Comparison of ENCODE assay signal across 1 cellular context in the genomic region with DNA sequence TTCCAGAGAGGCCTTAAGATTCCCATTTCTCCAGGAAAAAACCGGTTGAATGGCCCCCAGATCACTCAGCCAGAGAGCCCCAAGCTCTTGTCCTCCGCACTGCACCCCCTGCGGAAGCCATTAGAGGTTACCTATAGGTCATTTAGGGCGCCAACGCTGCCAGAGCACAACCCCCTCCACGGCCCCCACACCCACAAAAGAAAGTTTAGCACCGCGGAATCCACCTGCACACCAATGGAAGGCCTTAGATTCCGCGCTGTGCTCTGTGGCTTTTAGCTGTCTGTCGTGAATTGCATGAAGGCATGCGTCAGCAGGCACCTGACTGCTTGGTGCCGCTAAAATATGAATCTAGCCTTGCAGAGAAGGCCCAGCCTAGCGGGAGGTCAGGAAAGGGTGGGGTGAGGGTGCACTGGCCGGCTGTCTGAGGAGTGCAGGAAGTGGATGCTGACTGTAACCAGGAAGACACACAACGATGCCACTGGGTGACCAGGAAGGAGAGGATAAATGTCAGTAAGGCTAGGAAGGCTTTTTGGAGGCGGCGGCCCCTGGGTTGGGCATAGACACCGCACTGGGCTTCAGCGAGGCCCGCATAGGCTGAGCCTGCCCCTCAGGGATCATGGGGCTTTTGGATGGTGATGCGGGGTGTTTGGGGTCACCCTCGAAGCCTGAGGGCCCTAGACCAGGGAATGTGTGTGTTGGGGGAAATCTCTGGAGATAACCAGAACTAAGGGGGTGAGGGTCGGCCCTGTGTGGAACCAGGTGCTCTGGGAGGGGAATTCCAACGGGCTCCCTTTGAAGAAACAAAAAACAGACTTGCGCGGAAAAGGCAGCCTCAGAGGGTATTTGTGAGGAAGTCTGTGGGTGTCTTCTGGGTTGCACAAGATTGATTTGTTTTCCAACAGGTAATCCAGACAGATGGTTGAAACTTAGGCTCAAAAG.
TF ChIP-seq lines count a peak whose summit lies in the region.

No MANE protein-coding gene starts in this region.

TF ChIP-seq in K562, 482 proteins besides CTCF, POLR2A, EP300 and RAD21 (continued from another document):
- no peak for TF ChIP-seq ZNF444 (CRISPR knock-in tag; IDR thresholded peaks at IDR 0.05)
- no peak for TF ChIP-seq ELF4 (CRISPR knock-in tag; IDR thresholded peaks at IDR 0.05)
- no peak for TF ChIP-seq CREBBP (IDR thresholded peaks at IDR 0.05; ENCODE audit: low read depth, low read length)
- TF ChIP-seq LARP7 (IDR thresholded peaks at IDR 0.05), result no peak
- no peak for TF ChIP-seq EHMT2 (IDR thresholded peaks at IDR 0.05)
- TF ChIP-seq DMBX1 (CRISPR knock-in tag; IDR thresholded peaks at IDR 0.05; ENCODE audit: borderline replicate concordance), result no peak
- TF ChIP-seq ZNF354B (CRISPR knock-in tag; IDR thresholded peaks at IDR 0.05), result no peak
- TF ChIP-seq, protein P1, sequence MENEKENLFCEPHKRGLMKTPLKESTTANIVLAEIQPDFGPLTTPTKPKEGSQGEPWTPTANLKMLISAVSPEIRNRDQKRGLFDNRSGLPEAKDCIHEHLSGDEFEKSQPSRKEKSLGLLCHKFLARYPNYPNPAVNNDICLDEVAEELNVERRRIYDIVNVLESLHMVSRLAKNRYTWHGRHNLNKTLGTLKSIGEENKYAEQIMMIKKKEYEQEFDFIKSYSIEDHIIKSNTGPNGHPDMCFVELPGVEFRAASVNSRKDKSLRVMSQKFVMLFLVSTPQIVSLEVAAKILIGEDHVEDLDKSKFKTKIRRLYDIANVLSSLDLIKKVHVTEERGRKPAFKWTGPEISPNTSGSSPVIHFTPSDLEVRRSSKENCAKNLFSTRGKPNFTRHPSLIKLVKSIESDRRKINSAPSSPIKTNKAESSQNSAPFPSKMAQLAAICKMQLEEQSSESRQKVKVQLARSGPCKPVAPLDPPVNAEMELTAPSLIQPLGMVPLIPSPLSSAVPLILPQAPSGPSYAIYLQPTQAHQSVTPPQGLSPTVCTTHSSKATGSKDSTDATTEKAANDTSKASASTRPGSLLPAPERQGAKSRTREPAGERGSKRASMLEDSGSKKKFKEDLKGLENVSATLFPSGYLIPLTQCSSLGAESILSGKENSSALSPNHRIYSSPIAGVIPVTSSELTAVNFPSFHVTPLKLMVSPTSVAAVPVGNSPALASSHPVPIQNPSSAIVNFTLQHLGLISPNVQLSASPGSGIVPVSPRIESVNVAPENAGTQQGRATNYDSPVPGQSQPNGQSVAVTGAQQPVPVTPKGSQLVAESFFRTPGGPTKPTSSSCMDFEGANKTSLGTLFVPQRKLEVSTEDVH (IDR thresholded peaks at IDR 0.05; ENCODE audit: low read depth, partially characterized antibody), result no peak
- TF ChIP-seq, protein P2, sequence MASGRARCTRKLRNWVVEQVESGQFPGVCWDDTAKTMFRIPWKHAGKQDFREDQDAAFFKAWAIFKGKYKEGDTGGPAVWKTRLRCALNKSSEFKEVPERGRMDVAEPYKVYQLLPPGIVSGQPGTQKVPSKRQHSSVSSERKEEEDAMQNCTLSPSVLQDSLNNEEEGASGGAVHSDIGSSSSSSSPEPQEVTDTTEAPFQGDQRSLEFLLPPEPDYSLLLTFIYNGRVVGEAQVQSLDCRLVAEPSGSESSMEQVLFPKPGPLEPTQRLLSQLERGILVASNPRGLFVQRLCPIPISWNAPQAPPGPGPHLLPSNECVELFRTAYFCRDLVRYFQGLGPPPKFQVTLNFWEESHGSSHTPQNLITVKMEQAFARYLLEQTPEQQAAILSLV (tag; IDR thresholded peaks at IDR 0.05), result 0 out of 2 replicates have a peak, but pooled peaks have one; percentile 46
- no peak for TF ChIP-seq POU5F1 (IDR thresholded peaks at IDR 0.05; ENCODE audit: borderline replicate concordance, low read depth, low read length, partially characterized antibody)
- TF ChIP-seq RB1 (IDR thresholded peaks at IDR 0.05; ENCODE audit: low read depth), result no peak
- TF ChIP-seq NFIX (CRISPR knock-in tag; IDR thresholded peaks at IDR 0.05; ENCODE audit: low read depth), result no peak
- TF ChIP-seq FOXK2 (conservative IDR thresholded peaks at IDR 0.05 in 1 of 2, IDR thresholded peaks at IDR 0.05 in 1 of 2; ENCODE audit: low read depth in 2 of 2), result peak in 1 of 2 experiments; percentile 70; a peak in 1 of 4 replicates
- no peak for TF ChIP-seq GATAD2B (IDR thresholded peaks at IDR 0.05; ENCODE audit: borderline replicate concordance)
- no peak for TF ChIP-seq EGR1 (conservative IDR thresholded peaks at IDR 0.05)
- no peak for TF ChIP-seq POLR2H (tag; IDR thresholded peaks at IDR 0.05; ENCODE audit: low read depth)
- TF ChIP-seq TAF15 (IDR thresholded peaks at IDR 0.05; ENCODE audit: low read depth, low read length), result no peak
- TF ChIP-seq ZNF384 (IDR thresholded peaks at IDR 0.05; ENCODE audit: low read depth, low read length), result no peak
- TF ChIP-seq ETV5 (CRISPR knock-in tag; IDR thresholded peaks at IDR 0.05; ENCODE audit: low read depth), result no peak
- peak; percentile 68 for TF ChIP-seq SMAD4 (CRISPR knock-in tag; conservative IDR thresholded peaks at IDR 0.05)
- TF ChIP-seq, protein P3, sequence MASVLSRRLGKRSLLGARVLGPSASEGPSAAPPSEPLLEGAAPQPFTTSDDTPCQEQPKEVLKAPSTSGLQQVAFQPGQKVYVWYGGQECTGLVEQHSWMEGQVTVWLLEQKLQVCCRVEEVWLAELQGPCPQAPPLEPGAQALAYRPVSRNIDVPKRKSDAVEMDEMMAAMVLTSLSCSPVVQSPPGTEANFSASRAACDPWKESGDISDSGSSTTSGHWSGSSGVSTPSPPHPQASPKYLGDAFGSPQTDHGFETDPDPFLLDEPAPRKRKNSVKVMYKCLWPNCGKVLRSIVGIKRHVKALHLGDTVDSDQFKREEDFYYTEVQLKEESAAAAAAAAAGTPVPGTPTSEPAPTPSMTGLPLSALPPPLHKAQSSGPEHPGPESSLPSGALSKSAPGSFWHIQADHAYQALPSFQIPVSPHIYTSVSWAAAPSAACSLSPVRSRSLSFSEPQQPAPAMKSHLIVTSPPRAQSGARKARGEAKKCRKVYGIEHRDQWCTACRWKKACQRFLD (CRISPR knock-in tag; IDR thresholded peaks at IDR 0.05), result peak; percentile 88
- no peak for TF ChIP-seq HDAC6 (IDR thresholded peaks at IDR 0.05; ENCODE audit: low read depth, low read length)
- peak; percentile 18; the same call in 1 of the 2 replicates for TF ChIP-seq SPI1 (IDR thresholded peaks at IDR 0.05; ENCODE audit: borderline replicate concordance, low read depth, low read length)
- TF ChIP-seq HOXB6 (CRISPR knock-in tag; IDR thresholded peaks at IDR 0.05; ENCODE audit: borderline replicate concordance), result no peak
- no peak for TF ChIP-seq DDX20 (tag; IDR thresholded peaks at IDR 0.05; ENCODE audit: low read depth)
- TF ChIP-seq, protein P4, sequence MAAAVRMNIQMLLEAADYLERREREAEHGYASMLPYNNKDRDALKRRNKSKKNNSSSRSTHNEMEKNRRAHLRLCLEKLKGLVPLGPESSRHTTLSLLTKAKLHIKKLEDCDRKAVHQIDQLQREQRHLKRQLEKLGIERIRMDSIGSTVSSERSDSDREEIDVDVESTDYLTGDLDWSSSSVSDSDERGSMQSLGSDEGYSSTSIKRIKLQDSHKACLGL (CRISPR knock-in tag; IDR thresholded peaks at IDR 0.05; ENCODE audit: borderline replicate concordance, poor library complexity, severe bottlenecking), result no peak
- TF ChIP-seq ZSCAN29 (IDR thresholded peaks at IDR 0.05), result 0 out of 2 replicates have a peak, but pooled peaks have one; percentile 15
- no peak for TF ChIP-seq CBFA2T2 (conservative IDR thresholded peaks at IDR 0.05)
- TF ChIP-seq, protein P5, sequence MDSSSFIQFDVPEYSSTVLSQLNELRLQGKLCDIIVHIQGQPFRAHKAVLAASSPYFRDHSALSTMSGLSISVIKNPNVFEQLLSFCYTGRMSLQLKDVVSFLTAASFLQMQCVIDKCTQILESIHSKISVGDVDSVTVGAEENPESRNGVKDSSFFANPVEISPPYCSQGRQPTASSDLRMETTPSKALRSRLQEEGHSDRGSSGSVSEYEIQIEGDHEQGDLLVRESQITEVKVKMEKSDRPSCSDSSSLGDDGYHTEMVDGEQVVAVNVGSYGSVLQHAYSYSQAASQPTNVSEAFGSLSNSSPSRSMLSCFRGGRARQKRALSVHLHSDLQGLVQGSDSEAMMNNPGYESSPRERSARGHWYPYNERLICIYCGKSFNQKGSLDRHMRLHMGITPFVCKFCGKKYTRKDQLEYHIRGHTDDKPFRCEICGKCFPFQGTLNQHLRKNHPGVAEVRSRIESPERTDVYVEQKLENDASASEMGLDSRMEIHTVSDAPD (CRISPR knock-in tag; IDR thresholded peaks at IDR 0.05), result no peak; the same call in 1 of the 2 replicates
- TF ChIP-seq ELF1 (tag; IDR thresholded peaks at IDR 0.05), result peak; percentile 89
- TF ChIP-seq ZKSCAN1 (IDR thresholded peaks at IDR 0.05; ENCODE audit: low read depth, low read length), result no peak
- no peak for TF ChIP-seq ZNF347 (CRISPR knock-in tag; IDR thresholded peaks at IDR 0.05; ENCODE audit: low read depth)
- TF ChIP-seq RBFOX2 (IDR thresholded peaks at IDR 0.05; ENCODE audit: low read depth, low read length), result peak; percentile 69
- TF ChIP-seq ZNF24 (IDR thresholded peaks at IDR 0.05), result peak; percentile 65
- no peak for TF ChIP-seq ZFP1 (CRISPR knock-in tag; IDR thresholded peaks at IDR 0.05)
- TF ChIP-seq MCM5 (IDR thresholded peaks at IDR 0.05; ENCODE audit: low read depth), result no peak
- peak; percentile 94 for TF ChIP-seq NFRKB (IDR thresholded peaks at IDR 0.05; ENCODE audit: low read depth)
- TF ChIP-seq NBN (IDR thresholded peaks at IDR 0.05; ENCODE audit: low read depth), result peak; percentile 89
TF ChIP-seq in K562: peak in this region for 142.
